8 cellular contexts compared by ENCODE assay signal in the genomic region with DNA sequence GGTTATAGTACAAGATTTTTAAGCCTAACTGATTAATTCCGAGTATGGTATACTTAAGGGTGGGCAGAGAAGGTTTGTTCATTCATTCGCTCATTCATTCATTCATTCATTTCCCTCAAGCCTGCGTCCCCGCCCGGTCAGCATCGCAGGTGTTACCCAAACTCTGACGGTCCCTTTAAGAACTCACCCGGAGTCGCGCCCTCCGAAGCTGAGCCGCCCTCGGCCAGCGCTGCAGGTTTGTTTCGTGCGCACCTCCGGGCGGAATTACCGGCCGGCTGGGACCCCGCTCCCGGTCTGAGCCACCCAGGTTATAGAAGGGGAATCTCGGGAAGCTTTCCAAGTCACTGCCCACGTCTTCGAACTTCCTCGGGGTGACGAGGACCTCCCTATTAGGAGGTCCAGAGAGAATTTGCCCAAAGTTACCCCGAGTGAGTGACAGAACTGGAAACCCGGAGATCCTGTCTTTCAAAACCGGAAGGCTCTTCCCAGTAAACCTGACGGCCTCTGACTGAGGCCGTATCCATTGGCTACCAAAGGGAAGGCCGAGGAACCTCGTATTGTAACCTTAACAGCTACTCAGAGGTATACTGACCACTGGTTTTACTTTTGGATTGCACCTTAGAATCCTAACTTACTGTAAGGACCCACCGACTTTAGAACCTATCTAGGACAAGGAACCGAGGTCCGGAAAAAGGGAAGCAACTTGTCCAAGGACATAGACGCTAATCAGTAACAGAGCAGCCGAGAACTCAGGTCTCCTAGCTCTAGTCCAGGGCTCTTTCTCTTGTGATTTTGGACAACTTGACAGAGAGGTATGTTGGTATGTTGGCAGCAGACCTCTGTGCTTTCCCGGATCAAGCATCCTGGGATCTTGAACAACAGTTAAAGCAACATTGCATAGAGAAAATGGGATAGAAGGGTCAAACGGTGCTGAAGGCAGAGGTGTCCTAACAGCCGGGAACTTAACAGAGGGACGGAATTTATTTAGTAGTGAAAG. TPM values are rescaled to one million over a fixed set of nuclear protein-coding genes. Genes with fewer than 3 reads are reported as not detected.
A peak's percentile ranks its signal among the peaks of the same experiment; 100 is the strongest.
DNase-seq lines count a peak whose midpoint lies in the region; ATAC-seq and TF ChIP-seq lines count a peak whose summit lies in the region.

No MANE protein-coding gene starts in this region.

- H2AFZ ChIP-seq in OCI-LY1 (ENCODE audit: low read length): peak overlapping the region; percentile 88

- no peaks in the 10 kb centered on the region for H3K9me3 ChIP-seq in OCI-LY1 (ENCODE audit: low read length)

- peak overlapping the region; percentile 87 for H3K4me3 ChIP-seq in OCI-LY1 (ENCODE audit: low read depth, low read length, poor library complexity, severe bottlenecking)

- peak overlapping the region; percentile 85 for H3K4me2 ChIP-seq in OCI-LY1 (ENCODE audit: low read length)

- H3F3A ChIP-seq in OCI-LY1 (ENCODE audit: insufficient read depth, low read length): peaks cover 10% of the 10 kb centered on the region; the same call in 1 of the 2 replicates

- no peaks in the 10 kb centered on the region for H3K9me3 Mint-ChIP-seq in HFFc6
- peaks cover 0 to 3% of the 10 kb centered on the region in 2 donors for H3K9me3 Mint-ChIP-seq in activated naive CD4-positive, alpha-beta T cell treated with anti-CD3 and anti-CD28 coated beads, Interleukin-2, amount 50 U/mL, for 72 hours

- H3K4me3 Mint-ChIP-seq in HFFc6: peak overlapping the region; percentile 98

- H4K20me1 ChIP-seq in OCI-LY1 (ENCODE audit: insufficient read depth, low read length): no peaks in the 10 kb centered on the region; the same call in 1 of the 2 replicates

- intact Hi-C loops in left cardiac atrium (cut with DNase I) (loop anchor here in 1 of 2 donors (2.0 to 5.0 kb wide), 2 partner anchors 46 to 158 kb away; no protein-coding TSS in a partner anchor), posterior vena cava (cut with DNase I) (no loop called here)

- peaks cover 5% of the 10 kb centered on the region for H3K36me3 Mint-ChIP-seq in HFFc6 (ENCODE audit: low read depth)
- peaks cover 6% of the 10 kb centered on the region in 2 donors for H3K36me3 Mint-ChIP-seq in activated naive CD4-positive, alpha-beta T cell treated with anti-CD3 and anti-CD28 coated beads, Interleukin-2, amount 50 U/mL, for 72 hours

- peak in 1 of 2 donors; percentile 8 for ATAC-seq in activated naive CD4-positive, alpha-beta T cell treated with anti-CD3 and anti-CD28 coated beads, Interleukin-2, amount 50 U/mL, for 72 hours
- ATAC-seq in left cardiac atrium: peak in 1 of 2 donors; percentile 20

- H3K79me2 ChIP-seq in OCI-LY1 (ENCODE audit: insufficient read depth, low read length): peaks cover 18% of the 10 kb centered on the region; the same call in 1 of the 2 replicates

- no peak overlapping the region for H3K27ac ChIP-seq in OCI-LY1 (ENCODE audit: low read depth, low read length, poor library complexity, severe bottlenecking)

- peaks cover 21% of the 10 kb centered on the region for H3K36me3 ChIP-seq in OCI-LY1 (ENCODE audit: insufficient read depth, low read length)

- peak overlapping the region; percentile 80 for H3K9ac ChIP-seq in OCI-LY1 (ENCODE audit: low read length)

- H3K4me1 ChIP-seq in OCI-LY1 (ENCODE audit: insufficient read depth, low read length, severe bottlenecking): peaks cover 41% of the 10 kb centered on the region

- peak; percentile 74 for DNase-seq in DMS53 (lab: John Stamatoyannopoulos, UW)
- DNase-seq in HFFc6: no peak
- peak; percentile 42 to 56 for DNase-seq in activated naive CD4-positive, alpha-beta T cell treated with anti-CD3 and anti-CD28 coated beads, Interleukin-2, amount 50 U/mL, for 72 hours (ENCODE audit: low spot score in 2 of 2)
- peak; percentile 45 for DNase-seq in left cardiac atrium
- DNase-seq in posterior vena cava (ENCODE audit: low spot score): peak; percentile 81
- no peak for DNase-seq in COLO829 (ENCODE audit: low spot score)
- DNase-seq in NCI-H2107 treated with DMSO at 0.1 percent for 48 hours (lab: John Stamatoyannopoulos, UW; ENCODE audit: unreplicated experiment): no peak

- no peaks in the 10 kb centered on the region for H3K9me2 ChIP-seq in OCI-LY1 (ENCODE audit: low read depth, low read length)

- H3K27me3 Mint-ChIP-seq in HFFc6 (ENCODE audit: insufficient read depth): no peaks in the 10 kb centered on the region; the same call in 1 of the 2 replicates

- no peak for TF ChIP-seq CTCF in HFFc6 (IDR thresholded peaks at IDR 0.05)
- TF ChIP-seq CTCF in OCI-LY1 (IDR thresholded peaks at IDR 0.05; ENCODE audit: low read length): no peak

- no peaks in the 10 kb centered on the region for H3K27me3 ChIP-seq in OCI-LY1 (ENCODE audit: insufficient read depth, low read length)

- H3K27ac Mint-ChIP-seq in HFFc6: peak overlapping the region; percentile 81
- H3K27ac Mint-ChIP-seq in activated naive CD4-positive, alpha-beta T cell treated with anti-CD3 and anti-CD28 coated beads, Interleukin-2, amount 50 U/mL, for 72 hours: peak overlapping the region; percentile 26 to 94

- peaks cover 50% of the 10 kb centered on the region for H3K4me1 Mint-ChIP-seq in HFFc6 (ENCODE audit: low read depth)

RNA-seq across cellular contexts. Expression of gene DLG1, which starts 0.7 kb away (rescaled TPM):
- 10 to 100 TPM; 64.8 to 82.5 (median 74.7) TPM for total RNA-seq in HFFc6 (2021; fragmentation: NEBNext Ultra II Directional; extraction: Animal tissue kit (Norgen Biotek cat#: 25700))
- 100 to 1,000 TPM in 1 of 2 donors, 10 to 100 TPM in 1; 76.3 to 119 TPM for total RNA-seq in activated naive CD4-positive, alpha-beta T cell treated with anti-CD3 and anti-CD28 coated beads, Interleukin-2, amount 50 U/mL, for 72 hours
- total RNA-seq in left cardiac atrium (10 to 100 TPM; 44.1 to 59.0 TPM), posterior vena cava (10 to 100 TPM; 67.9 to 70.3 TPM)

Comparison
In these comparisons a context has a peak if more than half of its experiments do, and no peak if none do; other contexts are left out.
1. DNase-seq: peak in DMS53 (single experiment), activated naive CD4-positive, alpha-beta T cell treated with anti-CD3 and anti-CD28 coated beads, Interleukin-2, amount 50 U/mL, for 72 hours (2 of 2), left cardiac atrium (single experiment) and posterior vena cava (single experiment); none in HFFc6 (single experiment), COLO829 (single experiment) and NCI-H2107 treated with DMSO at 0.1 percent for 48 hours (single experiment).